In genomic region chr11:107799245-107799859, GRCh38 we compare ENCODE assay signal across 8 cellular contexts. TPM values are rescaled to one million over a fixed set of nuclear protein-coding genes. Genes with fewer than 3 reads are reported as not detected.
A peak's percentile ranks its signal among the peaks of the same experiment; 100 is the strongest.
DNase-seq lines count a peak whose midpoint lies in the region; ATAC-seq and TF ChIP-seq lines count a peak whose summit lies in the region.

No MANE protein-coding gene starts in this region.

- no peaks in the 10 kb centered on the region for H3K4me1 Mint-ChIP-seq in activated B cell treated with CpG ODN at 0.5 μM for 24 hours

- no peak overlapping the region for H3K4me3 Mint-ChIP-seq in activated B cell treated with CpG ODN at 0.5 μM for 24 hours

- H3K27me3 Mint-ChIP-seq in activated B cell treated with CpG ODN at 0.5 μM for 24 hours, result no peaks in the 10 kb centered on the region

- no peak overlapping the region for H3K27ac Mint-ChIP-seq in activated B cell treated with CpG ODN at 0.5 μM for 24 hours

- no peak for ATAC-seq in Right ventricle myocardium inferior
- peak; percentile 84 for ATAC-seq in HG02798 (IDR thresholded peaks at IDR 0.05; ENCODE audit: poor library complexity, unreplicated experiment)
- peak; percentile 84 for ATAC-seq in activated B cell treated with CpG ODN at 0.5 μM for 24 hours (ENCODE audit: low read depth)
- peak; percentile 48 for ATAC-seq in left colon

- CTCF ChIA-PET in activated B cell treated with CpG ODN at 0.5 μM for 24 hours (lab: Charles Lee), result interaction anchor here (1.4 to 1.6 kb wide), 2 partner anchors 13 to 18 kb away, joined by 3 to 5 read pairs; no protein-coding TSS in a partner anchor

- intact Hi-C loops in Right ventricle myocardium inferior (cut with DNase I) (no loop called here), cardiac septum (cut with DNase I) (no loop called here), activated B cell treated with CpG ODN at 0.5 μM for 24 hours (cut with micrococcal nuclease) (loop anchor here (1.0 to 2.0 kb wide), 2 partner anchors 59 to 99 kb away; partner anchors contain the start of gene SLC35F2), left colon (cut with DNase I, micrococcal nuclease) (no loop called here)

- H3K9me3 Mint-ChIP-seq in activated B cell treated with CpG ODN at 0.5 μM for 24 hours, result peaks cover 9% of the 10 kb centered on the region

- peak; percentile 83 for DNase-seq in Right ventricle myocardium inferior (ENCODE audit: missing footprints)
- no peak for DNase-seq in cardiac septum (ENCODE audit: low spot score)
- peak; percentile 5 for DNase-seq in NCI-H2107 (lab: John Stamatoyannopoulos, UW)
- peak; percentile 17 for DNase-seq in activated B cell treated with CpG ODN at 0.5 μM for 24 hours
- peak; percentile 31 for DNase-seq in central memory CD4-positive, alpha-beta T cell
- DNase-seq in left colon, result peak; percentile 28 to 77
- DNase-seq in stimulated activated CD4-positive, alpha-beta T cell treated with anti-CD3 and anti-CD28 coated beads, Interleukin-4, amount 100 ng/mL, for 48 hours (ENCODE audit: low read depth in 2 of 2), result peak; percentile 49 to 54

- TF ChIP-seq CTCF in activated B cell treated with CpG ODN at 0.5 μM for 24 hours (IDR thresholded peaks at IDR 0.05), result peak; percentile 62

- POLR2A ChIA-PET in activated B cell treated with CpG ODN at 0.5 μM for 24 hours (lab: Charles Lee), result no interaction called here

- peaks cover 72% of the 10 kb centered on the region for H3K36me3 Mint-ChIP-seq in activated B cell treated with CpG ODN at 0.5 μM for 24 hours (ENCODE audit: low read depth)

RNA-seq across cellular contexts. Expression of gene SLC35F2, which starts 59.2 kb away (rescaled TPM):
- 0.46 TPM for total RNA-seq in Right ventricle myocardium inferior
- total RNA-seq in cardiac septum, result 1.5 TPM
- total RNA-seq in activated B cell treated with CpG ODN at 0.5 μM for 24 hours, result 20.5 and 21.9 TPM in 2 replicates
- 10 to 100 TPM; 32.9 to 33.2 TPM for total RNA-seq in left colon
